In genomic region chr16:85607331-85607765, GRCh38 we compare ENCODE assay signal across 10 cellular contexts. TPM values are rescaled to one million over a fixed set of nuclear protein-coding genes. Genes with fewer than 3 reads are reported as not detected.
DNase-seq lines count a peak whose midpoint lies in the region; ATAC-seq, FAIRE-seq and TF ChIP-seq lines count a peak whose summit lies in the region.
"Had no signal": no experiment of that assay in that cellular context is flagged by ENCODE, and none has a peak within 500 bp of the region (broad histone marks: within the 10 kb centered on the region; RNA-seq: fewer than 3 reads in every experiment).

No MANE protein-coding gene starts in this region.

- H3K27me3 ChIP-seq in osteoblast (ENCODE audit: insufficient read depth, low read length): no peaks in the 10 kb centered on the region

- TF ChIP-seq CTCF in endothelial cell (IDR thresholded peaks at IDR 0.05; ENCODE audit: unreplicated experiment): no peak
- no peak for TF ChIP-seq CTCF in osteoblast (IDR thresholded peaks at IDR 0.05; ENCODE audit: extremely low read depth, low read depth, low read length)

- peak; percentile 81 for FAIRE-seq in GM19239 (lab: Jason Lieb, UNC)

- no peaks in the 10 kb centered on the region for H3K36me3 Mint-ChIP-seq in endothelial cell (ENCODE audit: low read depth, unreplicated experiment)

- no peak overlapping the region for H3K4me3 ChIP-seq in osteoblast (ENCODE audit: insufficient read depth, low read length)

- H3K4me1 ChIP-seq in osteoblast (ENCODE audit: insufficient read depth, low read length): peaks cover 10% of the 10 kb centered on the region

- DNase-seq in GM19239 (ENCODE audit: insufficient read length, low spot score) (no peak), NCI-H2107 treated with DMSO at 0.1 percent for 48 hours (lab: John Stamatoyannopoulos, UW; ENCODE audit: unreplicated experiment) (peak; percentile 36), endothelial cell (ENCODE audit: low spot score) (peak; percentile 42), retina (peak; percentile 84), osteoblast (ENCODE audit: insufficient read length, low spot score, missing footprints) (no peak)
- DNase-seq: activated CD4-positive, alpha-beta T cell treated with anti-CD3 and anti-CD28 coated beads for 1 hour; NCI-H2227 treated with DMSO at 0.1 percent for 48 hours; stimulated activated naive CD8-positive, alpha-beta T cell treated with anti-CD3 and anti-CD28 coated beads, Interleukin-15, amount 100 ng/mL, for 72 hours had no signal

- H3K79me2 ChIP-seq in osteoblast (ENCODE audit: insufficient read depth, low read length): peaks cover 68% of the 10 kb centered on the region

- H3K4me2 ChIP-seq in osteoblast (ENCODE audit: insufficient read depth, low read length): no peak overlapping the region

- no peaks in the 10 kb centered on the region for H3K9me3 ChIP-seq in osteoblast (ENCODE audit: low read depth, low read length)

- peaks cover 71% of the 10 kb centered on the region for H4K20me1 ChIP-seq in osteoblast (ENCODE audit: insufficient read depth, low read length)

- H3K4me1 Mint-ChIP-seq in endothelial cell (ENCODE audit: unreplicated experiment): peaks cover 20% of the 10 kb centered on the region

- no peak for ATAC-seq in HG03175 (IDR thresholded peaks at IDR 0.05; ENCODE audit: unreplicated experiment)
- ATAC-seq in HG03442 (IDR thresholded peaks at IDR 0.05; ENCODE audit: unreplicated experiment): no peak
- ATAC-seq: stimulated activated naive CD8-positive, alpha-beta T cell treated with anti-CD3 and anti-CD28 coated beads, Interleukin-15, amount 100 ng/mL, for 72 hours had no signal

- H3K9me3 Mint-ChIP-seq in endothelial cell (ENCODE audit: unreplicated experiment): no peaks in the 10 kb centered on the region
- H3K9me3 Mint-ChIP-seq: stimulated activated naive CD8-positive, alpha-beta T cell treated with anti-CD3 and anti-CD28 coated beads, Interleukin-15, amount 100 ng/mL, for 72 hours had no signal

- H3K27ac ChIP-seq in osteoblast (ENCODE audit: low read depth, low read length): no peak overlapping the region

- H3K27me3 Mint-ChIP-seq in endothelial cell (ENCODE audit: unreplicated experiment): peaks cover 20% of the 10 kb centered on the region
- H3K27me3 Mint-ChIP-seq: stimulated activated naive CD8-positive, alpha-beta T cell treated with anti-CD3 and anti-CD28 coated beads, Interleukin-15, amount 100 ng/mL, for 72 hours had no signal

- no peak overlapping the region for H2AFZ ChIP-seq in osteoblast (ENCODE audit: low read length)

- no peak overlapping the region for H3K4me3 Mint-ChIP-seq in endothelial cell (ENCODE audit: unreplicated experiment)

- H3K36me3 ChIP-seq in osteoblast (ENCODE audit: insufficient read depth, low read length): peaks cover 4% of the 10 kb centered on the region

- no peak overlapping the region for H3K27ac Mint-ChIP-seq in endothelial cell (ENCODE audit: unreplicated experiment)

RNA-seq across cellular contexts. Expression of gene GSE1, which starts 5.8 kb away (rescaled TPM):
- total RNA-seq in endothelial cell (ENCODE audit: unreplicated experiment): 23.9 TPM
- total RNA-seq in osteoblast: 49.6 and 55.7 TPM in 2 replicates

Comparison
In these comparisons a context has a peak if more than half of its experiments do, and no peak if none do; other contexts are left out.
1. DNase-seq: peak in NCI-H2107 treated with DMSO at 0.1 percent for 48 hours (single experiment), endothelial cell (single experiment) and retina (single experiment); none in GM19239 (single experiment) and osteoblast (single experiment).